ENCODE assay signal across 1 cellular context in genomic region chr6:43228951-43229802, GRCh38.
TF ChIP-seq lines count a peak whose summit lies in the region.

Gene DNPH1, minus strand, starts transcription at chr6:43229481. Its CDS starts 25 bp downstream, at chr6:43229456.

TF ChIP-seq in GM12878, 131 proteins besides CTCF, POLR2A, EP300 and RAD21 (continued from another document and continues in another):
- TF ChIP-seq BCL3 (IDR thresholded peaks at IDR 0.05; ENCODE audit: borderline replicate concordance, insufficient read depth, low read depth, low read length, poor library complexity, severe bottlenecking) (no peak), GABPA (IDR thresholded peaks at IDR 0.05; ENCODE audit: low read depth) (no peak), HCFC1 (IDR thresholded peaks at IDR 0.05; ENCODE audit: low read length) (no peak), ZBED1 (IDR thresholded peaks at IDR 0.05; ENCODE audit: borderline replicate concordance) (no peak), IRF4 (IDR thresholded peaks at IDR 0.05; ENCODE audit: low read depth, low read length) (0 out of 2 replicates have a peak, but pooled peaks have one; percentile 34), MTA2 (IDR thresholded peaks at IDR 0.05; ENCODE audit: low read depth) (peak; percentile 23; the same call in 1 of the 2 replicates), TBL1XR1 (IDR thresholded peaks at IDR 0.05; ENCODE audit: low read depth, low read length) (no peak), CREB1 (IDR thresholded peaks at IDR 0.05; ENCODE audit: low read depth) (no peak), ZNF384 (IDR thresholded peaks at IDR 0.05; ENCODE audit: borderline replicate concordance, low read depth, low read length) (no peak), DPF2 (IDR thresholded peaks at IDR 0.05) (peak; percentile 86; the same call in 1 of the 2 replicates), BACH1 (IDR thresholded peaks at IDR 0.05; ENCODE audit: borderline replicate concordance) (peak; percentile 82), RBBP5 (conservative IDR thresholded peaks at IDR 0.05) (no peak), SREBF1 (IDR thresholded peaks at IDR 0.05; ENCODE audit: low read length) (no peak), PAX5 (IDR thresholded peaks at IDR 0.05; ENCODE audit: borderline replicate concordance, low read depth, low read length) (no peak), HDAC2 (IDR thresholded peaks at IDR 0.05) (no peak), KDM1A (IDR thresholded peaks at IDR 0.05; ENCODE audit: borderline replicate concordance) (no peak), JUND (IDR thresholded peaks at IDR 0.05; ENCODE audit: low read depth, low read length) (no peak), SMAD5 (IDR thresholded peaks at IDR 0.05; ENCODE audit: low read depth) (no peak), PRDM15 (CRISPR knock-in tag; IDR thresholded peaks at IDR 0.05) (no peak), KLF5 (IDR thresholded peaks at IDR 0.05; ENCODE audit: partially characterized antibody) (peak; percentile 49), CHD2 (IDR thresholded peaks at IDR 0.05; ENCODE audit: borderline replicate concordance, low read depth, low read length) (no peak), RCOR1 (conservative IDR thresholded peaks at IDR 0.05; ENCODE audit: low read depth, low read length) (no peak), CREM (IDR thresholded peaks at IDR 0.05; ENCODE audit: low read depth) (no peak), YY1 (IDR thresholded peaks at IDR 0.05; ENCODE audit: low read depth, low read length) (peak; percentile 97), ATF7 (IDR thresholded peaks at IDR 0.05; ENCODE audit: low read depth) (no peak), SREBF2 (IDR thresholded peaks at IDR 0.05; ENCODE audit: low read length) (no peak), EED (IDR thresholded peaks at IDR 0.05; ENCODE audit: low read depth) (peak; percentile 24; the same call in 1 of the 2 replicates), ZNF687 (IDR thresholded peaks at IDR 0.05) (peak; percentile 93), RELA (IDR thresholded peaks at IDR 0.05; ENCODE audit: borderline replicate concordance, partially characterized antibody) (peak; percentile 69), CBFB (IDR thresholded peaks at IDR 0.05; ENCODE audit: low read depth) (no peak), MLLT1 (IDR thresholded peaks at IDR 0.05) (peak; percentile 88), IKZF2 (IDR thresholded peaks at IDR 0.05) (peak; percentile 50; a peak in 3 of 4 replicates), SUZ12 (IDR thresholded peaks at IDR 0.05; ENCODE audit: unreplicated experiment) (no peak), CBX5 (IDR thresholded peaks at IDR 0.05; ENCODE audit: low read depth) (no peak), STAT3 (IDR thresholded peaks at IDR 0.05; ENCODE audit: low read depth, low read length) (no peak), BHLHE40 (IDR thresholded peaks at IDR 0.05; ENCODE audit: borderline replicate concordance in 1 of 2, low read depth in 2 of 2, low read length in 1 of 2) (peak; percentile 80 to 95; a peak in 3 of 4 replicates), SIN3A (IDR thresholded peaks at IDR 0.05; ENCODE audit: low read depth, low read length) (no peak), BMI1 (IDR thresholded peaks at IDR 0.05; ENCODE audit: borderline replicate concordance) (no peak), ETV6 (conservative IDR thresholded peaks at IDR 0.05 in 1 of 2, IDR thresholded peaks at IDR 0.05 in 1 of 2; ENCODE audit: borderline replicate concordance in 1 of 2, low read depth in 1 of 2) (no peak), MEF2A (IDR thresholded peaks at IDR 0.05; ENCODE audit: insufficient read depth, low read depth, low read length) (0 out of 2 replicates have a peak, but pooled peaks have one; percentile 15), STAT1 (conservative IDR thresholded peaks at IDR 0.05) (peak; percentile 72; the same call in 1 of the 2 replicates), BCLAF1 (IDR thresholded peaks at IDR 0.05) (0 out of 2 replicates have a peak, but pooled peaks have one; percentile 43), MEF2B (IDR thresholded peaks at IDR 0.05; ENCODE audit: partially characterized antibody, poor library complexity, severe bottlenecking) (no peak), KAT2A (conservative IDR thresholded peaks at IDR 0.05; ENCODE audit: control insufficient read depth, low read depth, low read length) (no peak), EZH2 (IDR thresholded peaks at IDR 0.05; ENCODE audit: borderline replicate concordance, control insufficient read depth, low read depth, low read length) (no peak), NFXL1 (IDR thresholded peaks at IDR 0.05; ENCODE audit: borderline replicate concordance) (peak; percentile 86), ELK1 (IDR thresholded peaks at IDR 0.05; ENCODE audit: low read depth, low read length) (no peak), RB1 (IDR thresholded peaks at IDR 0.05; ENCODE audit: borderline replicate concordance) (peak; percentile 88; the same call in 1 of the 2 replicates), BCL11A (IDR thresholded peaks at IDR 0.05; ENCODE audit: low read depth, low read length) (no peak), BRCA1 (IDR thresholded peaks at IDR 0.05; ENCODE audit: low read depth, low read length) (no peak), ATF3 (IDR thresholded peaks at IDR 0.05; ENCODE audit: borderline replicate concordance, extremely low read depth, low read depth, low read length) (peak; percentile 98), CEBPB (IDR thresholded peaks at IDR 0.05; ENCODE audit: borderline replicate concordance in 1 of 2, low read depth in 2 of 2, low read length in 2 of 2) (no peak), SMARCA5 (IDR thresholded peaks at IDR 0.05) (peak; percentile 99), MYB (IDR thresholded peaks at IDR 0.05; ENCODE audit: borderline replicate concordance, low read depth, low read length) (no peak), TCF7 (IDR thresholded peaks at IDR 0.05; ENCODE audit: borderline replicate concordance) (no peak), ESRRA (IDR thresholded peaks at IDR 0.05; ENCODE audit: low read length) (no peak), ZNF207 (IDR thresholded peaks at IDR 0.05; ENCODE audit: borderline replicate concordance) (peak; percentile 71), FOS (IDR thresholded peaks at IDR 0.05; ENCODE audit: borderline replicate concordance, extremely low read depth, insufficient read length) (no peak)
